Comparison of ENCODE assay signal across 8 cellular contexts in the genomic region with DNA sequence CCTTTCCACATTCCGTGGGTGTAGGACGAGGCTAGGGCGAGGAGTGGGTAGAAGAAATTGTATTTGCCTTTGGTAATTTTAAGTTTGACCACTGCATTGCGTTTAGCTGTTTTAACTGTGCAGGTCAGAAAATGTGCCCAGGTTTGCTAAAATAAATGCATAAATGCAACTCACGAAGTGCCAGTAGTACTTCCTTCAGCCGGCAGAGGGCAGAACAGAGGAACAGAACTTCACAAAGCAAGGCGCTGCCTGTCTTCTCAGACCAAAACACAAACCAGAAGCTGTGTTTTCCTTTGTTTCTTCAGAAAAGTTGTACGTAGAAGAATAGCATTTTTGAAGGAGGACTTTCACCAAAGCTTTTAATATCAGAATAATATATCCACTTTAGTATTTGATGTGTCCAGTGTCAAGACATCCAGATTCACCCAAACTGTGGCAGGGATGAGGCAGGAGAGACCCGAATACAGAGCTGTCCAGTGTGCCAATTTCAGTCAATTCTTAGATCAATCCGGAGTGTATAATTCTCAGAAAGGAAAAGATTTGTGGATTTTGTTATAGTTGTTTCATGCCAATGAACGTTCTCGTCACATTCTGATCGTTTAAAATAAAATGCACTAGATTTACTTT.
DNase-seq lines count a peak whose midpoint lies in the region; ATAC-seq, FAIRE-seq and TF ChIP-seq lines count a peak whose summit lies in the region.

No MANE protein-coding gene starts in this region.

- H3K36me3 Mint-ChIP-seq in T-helper 17 cell (ENCODE audit: low read depth) = no peaks in the 10 kb centered on the region

- H3K4me2 ChIP-seq in K562 (ENCODE audit: insufficient read depth, low read length) = no peak overlapping the region

- H3K4me3 Mint-ChIP-seq in T-helper 17 cell = no peak overlapping the region

- TF ChIP-seq POLR2A in K562 (conservative IDR thresholded peaks at IDR 0.05) = no peak

- H3K36me3 ChIP-seq in K562 (ENCODE audit: control insufficient read depth, insufficient read depth, low read length) = no peaks in the 10 kb centered on the region

- H3K9ac ChIP-seq in K562 (ENCODE audit: insufficient read depth in 1 of 2, low read depth in 2 of 2, low read length in 2 of 2) = no peak overlapping the region

- no peaks in the 10 kb centered on the region for H3K27me3 ChIP-seq in K562 (ENCODE audit: control insufficient read depth in 2 of 2, insufficient read depth in 2 of 2, low read length in 2 of 2)

- peak; percentile 38 for DNase-seq in COR-L47 (lab: John Stamatoyannopoulos, UW)
- DNase-seq in KG1 (lab: John Stamatoyannopoulos, UW) = peak; percentile 38
- DNase-seq in T-helper 17 cell = peak; percentile 12 to 46 (median 13)
- DNase-seq in K562 (ENCODE audit: extremely low read depth in 1 of 4, low spot score in 3 of 4) = peak; percentile 37 to 71 (median 53)
- DNase-seq in inferior parietal cortex (ENCODE audit: extremely low spot score) = peak; percentile 93
- DNase-seq in stimulated activated CD4-positive, alpha-beta T cell treated with anti-CD3 and anti-CD28 coated beads, Interleukin-15, amount 100 ng/mL, for 24 hours = peak; percentile 77
- no peak for DNase-seq in GOT3 (lab: John Stamatoyannopoulos, UW)

- no peak overlapping the region for H3K27ac Mint-ChIP-seq in T-helper 17 cell

- no peaks in the 10 kb centered on the region for H3K4me1 ChIP-seq in K562 (replicated peaks in 1 of 2; ENCODE audit: control insufficient read depth in 2 of 2, insufficient read depth in 2 of 2, low read length in 2 of 2)

- FAIRE-seq in K562 (lab: Jason Lieb, UNC) = peak; percentile 92

- H3K79me2 ChIP-seq in K562 (ENCODE audit: control insufficient read depth, insufficient read depth, low read length) = no peaks in the 10 kb centered on the region

- H3K27ac ChIP-seq in K562 (ENCODE audit: extremely low read depth, low read depth, low read length) = no peak overlapping the region

- no peaks in the 10 kb centered on the region for H3K9me1 ChIP-seq in K562 (ENCODE audit: control insufficient read depth, insufficient read depth, low read length)

- H3K27me3 Mint-ChIP-seq in T-helper 17 cell = peaks cover 7% of the 10 kb centered on the region

- peak; percentile 60 to 84 (median 72) for TF ChIP-seq CTCF in K562 (IDR thresholded peaks at IDR 0.05 in 2 of 3, conservative IDR thresholded peaks at IDR 0.05 in 1 of 3; ENCODE audit: insufficient read depth in 2 of 3, low read depth in 1 of 3, low read length in 3 of 3)

- H2AFZ ChIP-seq in K562 (ENCODE audit: low read depth, low read length) = no peak overlapping the region

- no TSS peak for BruUV-seq in K562 (replicated peaks; lab: Mats Ljungman, UMichigan)

- under 1% methylated on average over 13 of the region's 13 CpGs for WGBS in K562 (ENCODE audit: insufficient coverage, low coverage, missing lambda C conversion rate)

- ATAC-seq in GM19395 (IDR thresholded peaks at IDR 0.05; ENCODE audit: unreplicated experiment) (peak; percentile 86), T-helper 17 cell (no peak), K562 (peak; percentile 82)

- no peak for TF ChIP-seq EP300 in K562 (IDR thresholded peaks at IDR 0.05; ENCODE audit: low read length)

- no peak overlapping the region for H3K4me3 ChIP-seq in K562

- CTCF ChIA-PET in K562 (lab: Yijun Ruan, JAX; ENCODE audit: low intra/inter-chr PET ratio) = interaction anchor here (1.3 kb wide), 1 partner anchor 951 kb away, joined by 10 read pairs; no protein-coding TSS in a partner anchor

- POLR2A ChIA-PET in K562 (lab: Yijun Ruan, JAX) = interaction anchor here (0.6 kb wide), 1 partner anchor 1303 kb away, joined by 3 read pairs; no protein-coding TSS in a partner anchor

- TF ChIP-seq RAD21 in K562 (CRISPR knock-in tag; conservative IDR thresholded peaks at IDR 0.05 in 1 of 2, IDR thresholded peaks at IDR 0.05 in 1 of 2) = peak; percentile 60 to 73

- in situ Hi-C loops in K562 (cut with MboI) = loop anchor here (25.0 kb wide), 1 partner anchor 956 kb away; no protein-coding TSS in a partner anchor

- H4K20me1 ChIP-seq in K562 (replicated peaks; ENCODE audit: control insufficient read depth, insufficient read depth, low read length) = no peaks in the 10 kb centered on the region

- intact Hi-C loops in K562 (cut with micrococcal nuclease) = loop anchor here (2.0 kb wide), 1 partner anchor 950 kb away; no protein-coding TSS in a partner anchor

- no peaks in the 10 kb centered on the region for H3K9me3 ChIP-seq in T-helper 17 cell (ENCODE audit: control insufficient read depth, low read length, poor library complexity, severe bottlenecking)
- H3K9me3 ChIP-seq in K562 (replicated peaks; ENCODE audit: control insufficient read depth, insufficient read depth, low read depth, low read length) = no peaks in the 10 kb centered on the region

- no peaks in the 10 kb centered on the region for H3K4me1 Mint-ChIP-seq in T-helper 17 cell

TF ChIP-seq in K562, 482 proteins besides CTCF, POLR2A, EP300 and RAD21:
- TF ChIP-seq SMC3 (conservative IDR thresholded peaks at IDR 0.05; ENCODE audit: insufficient read depth, low read depth, low read length) (peak; percentile 70), ZNF124 (CRISPR knock-in tag; IDR thresholded peaks at IDR 0.05) (no peak), STAG1 (CRISPR knock-in tag; IDR thresholded peaks at IDR 0.05; ENCODE audit: borderline replicate concordance) (peak; percentile 9; the same call in 1 of the 2 replicates)
- TF ChIP-seq, protein P1, sequence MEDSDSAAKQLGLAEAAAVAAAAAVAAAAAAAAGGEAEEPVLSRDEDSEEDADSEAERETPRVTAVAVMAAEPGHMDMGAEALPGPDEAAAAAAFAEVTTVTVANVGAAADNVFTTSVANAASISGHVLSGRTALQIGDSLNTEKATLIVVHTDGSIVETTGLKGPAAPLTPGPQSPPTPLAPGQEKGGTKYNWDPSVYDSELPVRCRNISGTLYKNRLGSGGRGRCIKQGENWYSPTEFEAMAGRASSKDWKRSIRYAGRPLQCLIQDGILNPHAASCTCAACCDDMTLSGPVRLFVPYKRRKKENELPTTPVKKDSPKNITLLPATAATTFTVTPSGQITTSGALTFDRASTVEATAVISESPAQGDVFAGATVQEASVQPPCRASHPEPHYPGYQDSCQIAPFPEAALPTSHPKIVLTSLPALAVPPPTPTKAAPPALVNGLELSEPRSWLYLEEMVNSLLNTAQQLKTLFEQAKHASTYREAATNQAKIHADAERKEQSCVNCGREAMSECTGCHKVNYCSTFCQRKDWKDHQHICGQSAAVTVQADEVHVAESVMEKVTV (CRISPR knock-in tag; IDR thresholded peaks at IDR 0.05) = peak; percentile 47; the same call in 1 of the 2 replicates
